In genomic region chr13:20782116-20782708, GRCh38 we compare ENCODE assay signal across 16 cellular contexts. TPM values are rescaled to one million over a fixed set of nuclear protein-coding genes. Genes with fewer than 3 reads are reported as not detected.
DNase-seq lines count a peak whose midpoint lies in the region; ATAC-seq and TF ChIP-seq lines count a peak whose summit lies in the region.
"Had no signal": no experiment of that assay in that cellular context is flagged by ENCODE, and none has a peak within 500 bp of the region (broad histone marks: within the 10 kb centered on the region; RNA-seq: fewer than 3 reads in every experiment).

No MANE protein-coding gene starts in this region.

- no peak overlapping the region for H3K4me3 Mint-ChIP-seq in activated CD4-positive, alpha-beta memory T cell treated with anti-CD3 and anti-CD28 coated beads, Interleukin-2, amount 10 ng/mL, durations not matched to agents 7 days and 5 days

- no peak for TF ChIP-seq CTCF in ascending aorta (IDR thresholded peaks at IDR 0.05)

- peaks cover 16 to 17% of the 10 kb centered on the region in 2 donors for H3K36me3 ChIP-seq in ascending aorta

- no peak overlapping the region for H3K4me3 ChIP-seq in ascending aorta
- H3K4me3 ChIP-seq: BLaER1 treated with 17β-estradiol and CSF1 and Interleukin-3, amounts not matched to agents 10 nM and 100 nM; psoas muscle had no signal

- no peaks in the 10 kb centered on the region for H3K9me3 ChIP-seq in ascending aorta
- H3K9me3 ChIP-seq: BLaER1 treated with 17β-estradiol and CSF1 and Interleukin-3, amounts not matched to agents 10 nM and 100 nM; psoas muscle had no signal

- no peaks in the 10 kb centered on the region for H3K4me1 ChIP-seq in ascending aorta

- POLR2A ChIA-PET in activated CD4-positive, alpha-beta memory T cell treated with anti-CD3 and anti-CD28 coated beads, Interleukin-2, amount 10 ng/mL, durations not matched to agents 7 days and 5 days (lab: Charles Lee) = interaction anchor here (1.4 to 1.9 kb wide), 2 partner anchors 8 to 121 kb away, joined by 4 to 7 read pairs; partner anchors contain the start of genes EEF1AKMT1 and XPO4

- H3K27ac ChIP-seq in ascending aorta = no peak overlapping the region
- H3K27ac ChIP-seq: BLaER1 treated with 17β-estradiol and CSF1 and Interleukin-3, amounts not matched to agents 10 nM and 100 nM; psoas muscle; RWPE1 had no signal

- H3K27ac Mint-ChIP-seq in activated CD4-positive, alpha-beta memory T cell treated with anti-CD3 and anti-CD28 coated beads, Interleukin-2, amount 10 ng/mL, durations not matched to agents 7 days and 5 days = no peak overlapping the region

- peaks cover 25% of the 10 kb centered on the region for H3K36me3 Mint-ChIP-seq in activated CD4-positive, alpha-beta memory T cell treated with anti-CD3 and anti-CD28 coated beads, Interleukin-2, amount 10 ng/mL, durations not matched to agents 7 days and 5 days (ENCODE audit: low read depth)

- H3K27me3 Mint-ChIP-seq in activated CD4-positive, alpha-beta memory T cell treated with anti-CD3 and anti-CD28 coated beads, Interleukin-2, amount 10 ng/mL, durations not matched to agents 7 days and 5 days = no peaks in the 10 kb centered on the region

- H3K4me1 Mint-ChIP-seq in activated CD4-positive, alpha-beta memory T cell treated with anti-CD3 and anti-CD28 coated beads, Interleukin-2, amount 10 ng/mL, durations not matched to agents 7 days and 5 days = peaks cover 7% of the 10 kb centered on the region

- DNase-seq in D341Med (ENCODE audit: low spot score) (no peak), ascending aorta (ENCODE audit: low spot score in 2 of 2) (no peak), NCI-H345 (lab: John Stamatoyannopoulos, UW) (no peak)
- DNase-seq in activated CD4-positive, alpha-beta memory T cell treated with anti-CD3 and anti-CD28 coated beads, Interleukin-2, amount 10 ng/mL, durations not matched to agents 7 days and 5 days = no peak
- DNase-seq: amniotic stem cell, dermis blood vessel endothelial cell, islet precursor cell, MV-4-11, NCI-H510A treated with DMSO at 0.1 percent for 48 hours, psoas muscle had no signal

- intact Hi-C loops in ascending aorta (cut with DNase I) = no loop called here

- no peaks in the 10 kb centered on the region for H3K27me3 ChIP-seq in ascending aorta
- H3K27me3 ChIP-seq: BLaER1 treated with 17β-estradiol and CSF1 and Interleukin-3, amounts not matched to agents 10 nM and 100 nM had no signal

- CTCF ChIA-PET in activated CD4-positive, alpha-beta memory T cell treated with anti-CD3 and anti-CD28 coated beads, Interleukin-2, amount 10 ng/mL, durations not matched to agents 7 days and 5 days (lab: Charles Lee) = interaction anchor here (1.1 kb wide), 1 partner anchor 289 kb away, joined by 4 read pairs; no protein-coding TSS in a partner anchor

- no peaks in the 10 kb centered on the region for H3K9me3 Mint-ChIP-seq in activated CD4-positive, alpha-beta memory T cell treated with anti-CD3 and anti-CD28 coated beads, Interleukin-2, amount 10 ng/mL, durations not matched to agents 7 days and 5 days

- ATAC-seq in GM18498 (IDR thresholded peaks at IDR 0.05; ENCODE audit: unreplicated experiment) (peak; percentile 96), GM19035 (IDR thresholded peaks at IDR 0.05; ENCODE audit: unreplicated experiment) (peak; percentile 67), HG02678 (IDR thresholded peaks at IDR 0.05; ENCODE audit: unreplicated experiment) (peak; percentile 87), HG03521 (IDR thresholded peaks at IDR 0.05; ENCODE audit: unreplicated experiment) (peak; percentile 56)
- ATAC-seq: psoas muscle had no signal

RNA-seq across cellular contexts. Expression of gene EEF1AKMT1, which starts 8.5 kb away (rescaled TPM):
- not detected for total RNA-seq in ascending aorta
- 1 to 10 TPM; 7.9 TPM for total RNA-seq in activated CD4-positive, alpha-beta memory T cell treated with anti-CD3 and anti-CD28 coated beads, Interleukin-2, amount 10 ng/mL, durations not matched to agents 7 days and 5 days
